In the genomic region with DNA sequence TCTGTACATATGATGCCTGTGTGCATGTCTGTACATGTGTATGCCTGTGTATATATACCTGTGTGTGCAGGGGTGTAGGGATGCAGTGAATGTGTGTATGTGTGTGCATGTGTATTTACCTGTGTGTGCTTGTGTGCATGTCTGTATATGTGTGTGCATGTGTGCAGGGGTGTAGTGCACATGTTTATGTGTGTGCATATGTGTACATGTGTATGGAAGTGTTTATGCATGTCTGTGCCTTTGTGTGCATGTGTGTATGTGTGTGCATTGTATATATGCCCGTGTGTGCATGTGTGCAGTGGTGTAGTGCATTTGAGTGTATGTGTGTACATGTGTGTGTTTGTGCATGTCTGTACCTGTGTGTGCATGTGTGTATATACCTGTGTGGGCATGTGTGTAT, we compare ENCODE assay signal across 2 cellular contexts.
TF ChIP-seq lines count a peak whose summit lies in the region.

No MANE protein-coding gene starts in this region.

TF ChIP-seq in GM23338, 12 proteins besides CTCF, POLR2A, EP300 and RAD21 (continued from another document):
- TF ChIP-seq ETS1 (IDR thresholded peaks at IDR 0.05) (no peak), NANOG (IDR thresholded peaks at IDR 0.05; ENCODE audit: borderline replicate concordance) (no peak), ZNF114 (CRISPR knock-in tag; IDR thresholded peaks at IDR 0.05) (no peak), STAT1 (IDR thresholded peaks at IDR 0.05; ENCODE audit: unreplicated experiment) (no peak), POLR2AphosphoS5 (IDR thresholded peaks at IDR 0.05; ENCODE audit: low read depth) (no peak), ZNF331 (CRISPR knock-in tag; IDR thresholded peaks at IDR 0.05; ENCODE audit: low read depth) (no peak), JUNB (IDR thresholded peaks at IDR 0.05; ENCODE audit: unreplicated experiment) (no peak)
TF ChIP-seq in GM23338: peak in this region for 0.

TF ChIP-seq in HEK293, 187 proteins besides CTCF, POLR2A, EP300 and RAD21:
- peak; percentile 89 for TF ChIP-seq ZSCAN4 (tag by site-specific recombination; IDR thresholded peaks at IDR 0.05)
- no peak for TF ChIP-seq ZBTB44 (tag by site-specific recombination; IDR thresholded peaks at IDR 0.05)
